ENCODE assay signal across 31 cellular contexts in the genomic region with DNA sequence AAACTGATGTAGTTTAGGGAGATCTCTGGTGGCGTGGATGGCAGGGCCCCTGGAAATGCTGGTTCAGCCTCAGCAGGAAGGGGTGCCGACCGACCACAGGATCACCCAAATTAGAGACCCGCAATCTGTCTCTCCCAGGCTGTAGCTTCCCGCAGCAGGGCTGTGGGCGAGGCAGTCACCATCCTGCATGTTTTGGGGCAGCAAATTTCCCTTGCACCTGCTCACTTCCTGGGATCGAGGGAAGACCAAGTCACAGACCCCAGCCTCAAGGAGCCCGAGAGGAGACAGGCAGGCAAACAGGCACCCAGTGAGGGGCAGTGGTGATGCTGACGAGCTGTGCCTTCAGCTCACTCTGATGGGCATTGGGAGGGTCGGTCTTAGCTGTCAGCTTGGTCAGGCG. TPM values are rescaled to one million over a fixed set of nuclear protein-coding genes. Genes with fewer than 3 reads are reported as not detected.
"Had no signal": no experiment of that assay in that cellular context is flagged by ENCODE, and none has a peak within 500 bp of the region (broad histone marks: within the 10 kb centered on the region; RNA-seq: fewer than 3 reads in every experiment).

No MANE protein-coding gene starts in this region.

- H3K4me2 ChIP-seq: neural progenitor cell, smooth muscle cell had no signal

- H3K9me3 Mint-ChIP-seq: dendritic cell treated with granulocyte-macrophage colony-stimulating factor and Interleukin-4, amounts not matched to agents 40 ng/mL and 50 ng/mL, for 4 days; endodermal cell; naive thymus-derived CD4-positive, alpha-beta T cell; nephron; neural progenitor cell; stimulated activated memory B cell treated with anti-CD40 and anti-IgM and Interleukin-4, amounts not matched to agents 10 μg/mL and 1 μg/mL and 100 μg/mL, for 72 hours had no signal

- H3K27ac ChIP-seq: colonic mucosa, epithelial cell of prostate, esophagus muscularis mucosa, neural progenitor cell, prostate gland, right atrium auricular region, testis, tibial artery, upper lobe of left lung, uterus had no signal

- H3K4me3 Mint-ChIP-seq: dendritic cell treated with granulocyte-macrophage colony-stimulating factor and Interleukin-4, amounts not matched to agents 40 ng/mL and 50 ng/mL, for 4 days; endodermal cell; naive thymus-derived CD4-positive, alpha-beta T cell; nephron; neural progenitor cell; stimulated activated memory B cell treated with anti-CD40 and anti-IgM and Interleukin-4, amounts not matched to agents 10 μg/mL and 1 μg/mL and 100 μg/mL, for 72 hours had no signal

- H3K4me1 ChIP-seq: colonic mucosa, esophagus muscularis mucosa, prostate gland, right atrium auricular region, testis, tibial artery, upper lobe of left lung, uterus had no signal

- DNase-seq: colonic mucosa; effector CD8-positive, alpha-beta T cell; endodermal cell; head of caudate nucleus; mesenchymal stem cell; midbrain; naive thymus-derived CD4-positive, alpha-beta T cell; nucleus accumbens; stimulated activated CD4-positive, alpha-beta T cell treated with anti-CD3 and anti-CD28 coated beads, Interleukin-2, amount 100 ng/mL, for 24 hours; stimulated activated CD4-positive, alpha-beta T cell treated with anti-CD3 and anti-CD28 coated beads, Interleukin-4, amount 100 ng/mL, for 4 hours; stimulated activated naive CD8-positive, alpha-beta T cell treated with anti-CD3 and anti-CD28 coated beads, Interleukin-15, Interleukin-2, amounts not matched to agents 100 U/mL and 50 U/mL, for 24 hours; substantia nigra; testis; uterus had no signal

- H3K27me3 ChIP-seq: colonic mucosa, neural progenitor cell, right atrium auricular region, testis, upper lobe of left lung, uterus had no signal

- ATAC-seq: left lobe of liver; naive thymus-derived CD4-positive, alpha-beta T cell; sciatic nerve; stimulated activated memory B cell treated with anti-CD40 and anti-IgM and Interleukin-4, amounts not matched to agents 10 μg/mL and 1 μg/mL and 100 μg/mL, for 72 hours; stimulated activated naive CD8-positive, alpha-beta T cell treated with anti-CD3 and anti-CD28 coated beads, Interleukin-15, Interleukin-2, amounts not matched to agents 100 U/mL and 50 U/mL, for 24 hours had no signal

- H3K9me3 ChIP-seq: colonic mucosa, esophagus muscularis mucosa, prostate gland, right atrium auricular region, testis, tibial artery, upper lobe of left lung, uterus had no signal

- H3K4me3 ChIP-seq: colonic mucosa, esophagus muscularis mucosa, lung, neural progenitor cell, prostate gland, right atrium auricular region, smooth muscle cell, testis, tibial artery, upper lobe of left lung, uterus had no signal

- H3K9ac ChIP-seq: neural progenitor cell had no signal

- H3K36me3 Mint-ChIP-seq: naive thymus-derived CD4-positive, alpha-beta T cell; neural progenitor cell; stimulated activated memory B cell treated with anti-CD40 and anti-IgM and Interleukin-4, amounts not matched to agents 10 μg/mL and 1 μg/mL and 100 μg/mL, for 72 hours had no signal

- H3K36me3 ChIP-seq: colonic mucosa, esophagus muscularis mucosa, neural progenitor cell, prostate gland, right atrium auricular region, tibial artery, upper lobe of left lung, uterus had no signal

- H2AFZ ChIP-seq: neural progenitor cell had no signal

- H3K4me1 Mint-ChIP-seq: neural progenitor cell; stimulated activated memory B cell treated with anti-CD40 and anti-IgM and Interleukin-4, amounts not matched to agents 10 μg/mL and 1 μg/mL and 100 μg/mL, for 72 hours had no signal

RNA-seq across cellular contexts. Expression of a gene that starts 21.2 kb away (rescaled TPM):
- total RNA-seq: colonic mucosa; esophagus muscularis mucosa; glomerular endothelial cell; left lobe of liver; liver; naive thymus-derived CD4-positive, alpha-beta T cell; right atrium auricular region; smooth muscle cell had no signal
- polyA plus RNA-seq: keratinocyte; liver; naive thymus-derived CD4-positive, alpha-beta T cell had no signal

RNA-seq across cellular contexts. Expression of a gene that starts 33.6 kb away (rescaled TPM):
- total RNA-seq: naive thymus-derived CD4-positive, alpha-beta T cell had no signal
- polyA plus RNA-seq: keratinocyte; naive thymus-derived CD4-positive, alpha-beta T cell had no signal
